Comparison of ENCODE assay signal across 12 cellular contexts in genomic region chr17:62098623-62099231, GRCh38. TPM values are rescaled to one million over a fixed set of nuclear protein-coding genes. Genes with fewer than 3 reads are reported as not detected.
DNase-seq lines count a peak whose midpoint lies in the region; ATAC-seq, FAIRE-seq and TF ChIP-seq lines count a peak whose summit lies in the region.
"Had no signal": no experiment of that assay in that cellular context is flagged by ENCODE, and none has a peak within 500 bp of the region (broad histone marks: within the 10 kb centered on the region; RNA-seq: fewer than 3 reads in every experiment).

No MANE protein-coding gene starts in this region.

- 20% methylated on average over 4 of the region's 4 CpGs for WGBS in K562 (ENCODE audit: insufficient coverage, low coverage, missing lambda C conversion rate)

- H3K4me1 ChIP-seq in K562 (replicated peaks in 1 of 2; ENCODE audit: control insufficient read depth in 2 of 2, insufficient read depth in 2 of 2, low read length in 2 of 2): peaks cover 0 to 12% of the 10 kb centered on the region in 2 experiments; a peak in 2 of 5 replicates

- no peak overlapping the region for H3K4me3 ChIP-seq in K562

- no peaks in the 10 kb centered on the region for H3K9me3 ChIP-seq in K562 (replicated peaks; ENCODE audit: control insufficient read depth, insufficient read depth, low read depth, low read length)

- POLR2A ChIA-PET in K562 (lab: Yijun Ruan, JAX): interaction anchor here (0.6 to 1.3 kb wide), 3 partner anchors 13 to 33 kb away, joined by 3 to 4 read pairs (median 4); no protein-coding TSS in a partner anchor

- no peak for TF ChIP-seq CTCF in K562 (IDR thresholded peaks at IDR 0.05 in 2 of 3, conservative IDR thresholded peaks at IDR 0.05 in 1 of 3; ENCODE audit: insufficient read depth in 2 of 3, low read depth in 1 of 3, low read length in 3 of 3)

- no peak for TF ChIP-seq POLR2A in K562 (conservative IDR thresholded peaks at IDR 0.05)

- H2AFZ ChIP-seq in K562 (ENCODE audit: low read depth, low read length): no peak overlapping the region; the same call in 1 of the 2 replicates

- no peak for TF ChIP-seq EP300 in K562 (IDR thresholded peaks at IDR 0.05; ENCODE audit: low read length)

- H3K79me2 ChIP-seq in K562 (ENCODE audit: control insufficient read depth, insufficient read depth, low read length): no peaks in the 10 kb centered on the region

- no TSS peak for BruUV-seq in K562 (replicated peaks; lab: Mats Ljungman, UMichigan)

- ATAC-seq in GM18520 (IDR thresholded peaks at IDR 0.05; ENCODE audit: unreplicated experiment) (peak; percentile 88), GM21515 (IDR thresholded peaks at IDR 0.05; ENCODE audit: unreplicated experiment) (peak; percentile 88), HG03175 (IDR thresholded peaks at IDR 0.05; ENCODE audit: unreplicated experiment) (peak; percentile 93), K562 (peak; percentile 64)

- H4K20me1 ChIP-seq in K562 (replicated peaks; ENCODE audit: control insufficient read depth, insufficient read depth, low read length): no peaks in the 10 kb centered on the region

- H3K4me2 ChIP-seq in K562 (ENCODE audit: insufficient read depth, low read length): no peak overlapping the region

- FAIRE-seq in K562 (lab: Jason Lieb, UNC): peak; percentile 69

- no peak overlapping the region for H3K9ac ChIP-seq in K562 (ENCODE audit: insufficient read depth in 1 of 2, low read depth in 2 of 2, low read length in 2 of 2)

- intact Hi-C loops in K562 (cut with micrococcal nuclease): no loop called here

- no peak for TF ChIP-seq RAD21 in K562 (CRISPR knock-in tag; conservative IDR thresholded peaks at IDR 0.05 in 1 of 2, IDR thresholded peaks at IDR 0.05 in 1 of 2)

- no peaks in the 10 kb centered on the region for H3K36me3 ChIP-seq in K562 (ENCODE audit: control insufficient read depth, insufficient read depth, low read length)

- H3K27me3 ChIP-seq in K562 (ENCODE audit: control insufficient read depth in 2 of 2, insufficient read depth in 2 of 2, low read length in 2 of 2): no peaks in the 10 kb centered on the region

- peak in 1 of 4 experiments; percentile 38 for DNase-seq in K562 (ENCODE audit: extremely low read depth in 1 of 4, low spot score in 3 of 4)
- DNase-seq in NCI-H526 (lab: John Stamatoyannopoulos, UW): no peak
- no peak for DNase-seq in SHP77 (lab: John Stamatoyannopoulos, UW)
- DNase-seq in NCI-H748 (lab: John Stamatoyannopoulos, UW; ENCODE audit: unreplicated experiment): no peak
- no peak for DNase-seq in NCI-H82 treated with DMSO at 0.1 percent for 48 hours (lab: John Stamatoyannopoulos, UW; ENCODE audit: unreplicated experiment)
- DNase-seq: activated CD4-positive, alpha-beta T cell treated with anti-CD3 and anti-CD28 coated beads, Interleukin-2, amount 10 ng/mL, durations not matched to agents 24 days and 14 days; DMS79; hippocampal formation; NK-92 treated with Interleukin-12 subunit alpha and Interleukin-12 subunit beta, amount 100 ng/mL, for 24 hours had no signal

- no peaks in the 10 kb centered on the region for H3K9me1 ChIP-seq in K562 (ENCODE audit: control insufficient read depth, insufficient read depth, low read length)

- in situ Hi-C loops in K562 (cut with MboI): no loop called here

- CTCF ChIA-PET in K562 (lab: Yijun Ruan, JAX; ENCODE audit: low intra/inter-chr PET ratio): no interaction called here

- H3K27ac ChIP-seq in K562 (ENCODE audit: extremely low read depth, low read depth, low read length): no peak overlapping the region

TF ChIP-seq in K562, 482 proteins besides CTCF, POLR2A, EP300 and RAD21 (continues in another document):
- peak; percentile 1 for TF ChIP-seq MEIS2 (IDR thresholded peaks at IDR 0.05; ENCODE audit: partially characterized antibody)
- TF ChIP-seq, protein P1, sequence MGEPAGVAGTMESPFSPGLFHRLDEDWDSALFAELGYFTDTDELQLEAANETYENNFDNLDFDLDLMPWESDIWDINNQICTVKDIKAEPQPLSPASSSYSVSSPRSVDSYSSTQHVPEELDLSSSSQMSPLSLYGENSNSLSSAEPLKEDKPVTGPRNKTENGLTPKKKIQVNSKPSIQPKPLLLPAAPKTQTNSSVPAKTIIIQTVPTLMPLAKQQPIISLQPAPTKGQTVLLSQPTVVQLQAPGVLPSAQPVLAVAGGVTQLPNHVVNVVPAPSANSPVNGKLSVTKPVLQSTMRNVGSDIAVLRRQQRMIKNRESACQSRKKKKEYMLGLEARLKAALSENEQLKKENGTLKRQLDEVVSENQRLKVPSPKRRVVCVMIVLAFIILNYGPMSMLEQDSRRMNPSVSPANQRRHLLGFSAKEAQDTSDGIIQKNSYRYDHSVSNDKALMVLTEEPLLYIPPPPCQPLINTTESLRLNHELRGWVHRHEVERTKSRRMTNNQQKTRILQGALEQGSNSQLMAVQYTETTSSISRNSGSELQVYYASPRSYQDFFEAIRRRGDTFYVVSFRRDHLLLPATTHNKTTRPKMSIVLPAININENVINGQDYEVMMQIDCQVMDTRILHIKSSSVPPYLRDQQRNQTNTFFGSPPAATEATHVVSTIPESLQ (CRISPR knock-in tag; IDR thresholded peaks at IDR 0.05): no peak
- TF ChIP-seq NFE2 (IDR thresholded peaks at IDR 0.05; ENCODE audit: low read depth): peak; percentile 49; the same call in 1 of the 2 replicates
- TF ChIP-seq PBX2 (CRISPR knock-in tag; IDR thresholded peaks at IDR 0.05; ENCODE audit: low read depth): no peak
- TF ChIP-seq PBX2 (tag; conservative IDR thresholded peaks at IDR 0.05; ENCODE audit: low read depth): 0 out of 2 replicates have a peak, but pooled peaks have one; percentile 6
- peak; percentile 64; the same call in 1 of the 2 replicates for TF ChIP-seq EGR1 (conservative IDR thresholded peaks at IDR 0.05)
- peak; percentile 26; the same call in 1 of the 2 replicates for TF ChIP-seq ZNF316 (IDR thresholded peaks at IDR 0.05)
- TF ChIP-seq DACH1 (IDR thresholded peaks at IDR 0.05; ENCODE audit: partially characterized antibody): no peak
- TF ChIP-seq EHMT2 (IDR thresholded peaks at IDR 0.05): peak; percentile 15; the same call in 1 of the 2 replicates
- TF ChIP-seq JUND (IDR thresholded peaks at IDR 0.05; ENCODE audit: borderline replicate concordance, low read depth, low read length): peak; percentile 12; the same call in 1 of the 2 replicates
- no peak for TF ChIP-seq JUND (tag; IDR thresholded peaks at IDR 0.05; ENCODE audit: borderline replicate concordance, low read depth, low read length)
- TF ChIP-seq RCOR1 (IDR thresholded peaks at IDR 0.05; ENCODE audit: borderline replicate concordance in 1 of 2, low read depth in 2 of 2, low read length in 2 of 2): 0 out of 4 replicates have a peak, but pooled peaks of 1 of the 2 experiments have one; percentile 2
- TF ChIP-seq KLF16 (IDR thresholded peaks at IDR 0.05): no peak
- TF ChIP-seq ZNF77 (CRISPR knock-in tag; IDR thresholded peaks at IDR 0.05): no peak
- TF ChIP-seq LEF1 (IDR thresholded peaks at IDR 0.05): peak; percentile 35; the same call in 1 of the 2 replicates
- TF ChIP-seq PKNOX1 (IDR thresholded peaks at IDR 0.05): peak; percentile 46; the same call in 1 of the 2 replicates
- no peak for TF ChIP-seq ZNF24 (IDR thresholded peaks at IDR 0.05)

RNA-seq across cellular contexts. Expression of gene MED13, which starts 33.6 kb away (rescaled TPM):
- total RNA-seq in K562 (2011; cell fraction: chromatin; rRNA removed; ENCODE audit: low replicate concordance): 264 and 586 TPM in 2 replicates
- total RNA-seq in K562 (2011; cell fraction: nucleolus; rRNA removed): 98.4 and 126 TPM in 2 replicates
- 186 and 199 TPM in 2 replicates for total RNA-seq in K562 (2011; cell fraction: nucleoplasm; rRNA removed)
- total RNA-seq in K562 (2014; rRNA removed): 25.1 and 26.9 TPM in 2 replicates
- 48.4 and 55.0 TPM in 2 replicates for total RNA-seq in K562 (2014; rRNA removed; fragmentation: Illumina TruSeq; extraction: Trizol)
- 42.5 and 45.4 TPM in 2 replicates for total RNA-seq in K562 (2015; rRNA removed; fragmentation: Illumina TruSeq; extraction: Trizol)
- total RNA-seq in K562 (2021): 42.6 and 46.3 TPM in 2 replicates
- polyA plus RNA-seq in K562 (2011; rRNA removed): 36.5 and 36.7 TPM in 2 replicates
- polyA plus RNA-seq in K562 (2011; cell fraction: cytosol; rRNA removed): 9.9 and 16.5 TPM in 2 replicates
- polyA plus RNA-seq in K562 (2011; cell fraction: nucleus; rRNA removed): 45.0 and 51.7 TPM in 2 replicates
- 10.9 and 13.8 TPM in 2 replicates for polyA plus RNA-seq in K562 (2012)
- polyA plus RNA-seq in K562 (2014; fragmentation: Illumina TruSeq; extraction: Trizol): 26.5 and 28.2 TPM in 2 replicates
- polyA plus RNA-seq in K562 (2014; fragmentation: Nextera tagmentation; extraction: Ambion mirVana): 1 to 10 TPM; 5.4 to 6.1 TPM
- polyA plus RNA-seq in K562 (2014; rRNA removed): 11.0 and 13.5 TPM in 2 replicates
- polyA minus RNA-seq in K562 (2011; rRNA and poly(A)+ RNA removed): 235 and 248 TPM in 2 replicates
- polyA minus RNA-seq in K562 (2011; cell fraction: cytosol; rRNA and poly(A)+ RNA removed): 64.0 and 69.1 TPM in 2 replicates
- polyA minus RNA-seq in K562 (2011; cell fraction: nucleus; rRNA and poly(A)+ RNA removed): 46.3 and 105 TPM in 2 replicates
